In genomic region chr3:185613016-185613415, GRCh38 we compare ENCODE assay signal across 2 cellular contexts.
TF ChIP-seq lines count a peak whose summit lies in the region.

No MANE protein-coding gene starts in this region.

TF ChIP-seq in liver, 16 proteins besides CTCF, POLR2A, EP300 and RAD21 (continued from another document):
- TF ChIP-seq MAX (IDR thresholded peaks at IDR 0.05): no peak
- peak; percentile 24 for TF ChIP-seq FOXA2 (IDR thresholded peaks at IDR 0.05)
- peak; percentile 69 to 75 for TF ChIP-seq RXRA (IDR thresholded peaks at IDR 0.05)
- TF ChIP-seq EGR1 (IDR thresholded peaks at IDR 0.05; ENCODE audit: low read depth in 2 of 2): no peak
- TF ChIP-seq ATF3 (IDR thresholded peaks at IDR 0.05): no peak

TF ChIP-seq in HepG2, 621 proteins besides CTCF, POLR2A, EP300 and RAD21 (continued from another document):
- TF ChIP-seq ZNF382 (CRISPR knock-in tag; IDR thresholded peaks at IDR 0.05; ENCODE audit: borderline replicate concordance) (no peak), HDAC1 (CRISPR knock-in tag; IDR thresholded peaks at IDR 0.05) (no peak), EED (CRISPR knock-in tag; IDR thresholded peaks at IDR 0.05) (no peak), GATA4 (IDR thresholded peaks at IDR 0.05; ENCODE audit: borderline replicate concordance, low read depth) (no peak), ONECUT2 (CRISPR knock-in tag; IDR thresholded peaks at IDR 0.05) (no peak), PHF5A (CRISPR knock-in tag; IDR thresholded peaks at IDR 0.05; ENCODE audit: low read depth, unreplicated experiment) (no peak), ZBTB20 (CRISPR knock-in tag; IDR thresholded peaks at IDR 0.05; ENCODE audit: borderline replicate concordance, low read depth) (no peak), FLYWCH1 (CRISPR knock-in tag; IDR thresholded peaks at IDR 0.05) (no peak), ZFP1 (CRISPR knock-in tag; IDR thresholded peaks at IDR 0.05) (no peak), THAP7 (CRISPR knock-in tag; IDR thresholded peaks at IDR 0.05) (no peak), ZNF101 (CRISPR knock-in tag; IDR thresholded peaks at IDR 0.05; ENCODE audit: borderline replicate concordance, low read depth) (no peak), IRX3 (CRISPR knock-in tag; IDR thresholded peaks at IDR 0.05; ENCODE audit: borderline replicate concordance, low read depth) (no peak), PPARG (CRISPR knock-in tag; conservative IDR thresholded peaks at IDR 0.05) (no peak), ZBTB4 (CRISPR knock-in tag; IDR thresholded peaks at IDR 0.05; ENCODE audit: borderline replicate concordance) (no peak)
TF ChIP-seq in HepG2: peak in this region for 0.
